7 cellular contexts compared by ENCODE assay signal in genomic region chr18:11937874-11938478, GRCh38. TPM values are rescaled to one million over a fixed set of nuclear protein-coding genes. Genes with fewer than 3 reads are reported as not detected.
DNase-seq lines count a peak whose midpoint lies in the region; ATAC-seq, FAIRE-seq and TF ChIP-seq lines count a peak whose summit lies in the region.

No MANE protein-coding gene starts in this region.

- H3K4me1 ChIP-seq in gastroesophageal sphincter (peaks cover 0 to 5% (median 0%) of the 10 kb centered on the region in 3 donors), pancreas (no peaks in the 10 kb centered on the region), tibial nerve (no peaks in the 10 kb centered on the region)

- no peak overlapping the region for H3K9ac ChIP-seq in SK-N-MC (ENCODE audit: insufficient read length)

- no peaks in the 10 kb centered on the region for H3K9me3 ChIP-seq in SK-N-MC (ENCODE audit: low read depth, low read length)
- H3K9me3 ChIP-seq in gastroesophageal sphincter: no peaks in the 10 kb centered on the region
- H3K9me3 ChIP-seq in pancreas: no peaks in the 10 kb centered on the region
- no peaks in the 10 kb centered on the region for H3K9me3 ChIP-seq in tibial nerve

- TF ChIP-seq EP300 in gastroesophageal sphincter (IDR thresholded peaks at IDR 0.05): no peak
- peak in 1 of 2 donors; percentile 41 for TF ChIP-seq EP300 in tibial nerve (IDR thresholded peaks at IDR 0.05)

- H3K27me3 ChIP-seq in gastroesophageal sphincter (no peaks in the 10 kb centered on the region), pancreas (no peaks in the 10 kb centered on the region), tibial nerve (no peaks in the 10 kb centered on the region)

- peak; percentile 55 for ATAC-seq in gastroesophageal sphincter
- ATAC-seq in pancreas: peak; percentile 92 to 98 (median 96)

- TF ChIP-seq CTCF in GM13977 (IDR thresholded peaks at IDR 0.05; ENCODE audit: extremely low read depth, insufficient read depth, missing control alignments) (peak; percentile 69), gastroesophageal sphincter (IDR thresholded peaks at IDR 0.05) (peak; percentile 76 to 87 (median 83)), pancreas (IDR thresholded peaks at IDR 0.05) (peak; percentile 40 to 72 (median 66)), tibial nerve (IDR thresholded peaks at IDR 0.05) (peak; percentile 72 to 86 (median 77))

- in situ Hi-C loops in GM13977 (cut with MboI; ENCODE audit: low pct_unique_long_range_greater_than_20kb, low sequenced_read_pairs, unreplicated experiment): loop anchor here (25.0 kb wide), 2 partner anchors 99 to 299 kb away; no protein-coding TSS in a partner anchor

- no peak overlapping the region for H3K4me3 ChIP-seq in SK-N-MC
- H3K4me3 ChIP-seq in gastroesophageal sphincter: no peak overlapping the region
- no peak overlapping the region for H3K4me3 ChIP-seq in pancreas
- no peak overlapping the region for H3K4me3 ChIP-seq in tibial nerve

- no peak for TF ChIP-seq POLR2A in gastroesophageal sphincter (IDR thresholded peaks at IDR 0.05)
- peak in 1 of 2 donors; percentile 6 for TF ChIP-seq POLR2A in tibial nerve (IDR thresholded peaks at IDR 0.05)

- intact Hi-C loops in pancreas (cut with DNase I): loop anchor here in 1 of 3 donors (5.0 kb wide), 1 partner anchor 59 kb away; no protein-coding TSS in a partner anchor

- peak; percentile 68 for FAIRE-seq in pancreas (lab: Jason Lieb, UNC)

- WGBS in gastroesophageal sphincter (ENCODE audit: low coverage in 1 of 2), 2 donors: 0 to 4% methylated on average over 4 of the region's 4 CpGs
- WGBS in pancreas, 2 donors: 1% methylated on average over 4 of the region's 4 CpGs
- 2 to 3% methylated on average over 4 of the region's 4 CpGs for WGBS in tibial nerve, 2 donors

- DNase-seq in GM13977 (ENCODE audit: low spot score) (peak; percentile 82), MV-4-11 (lab: John Stamatoyannopoulos, UW) (peak; percentile 63), SK-N-MC (ENCODE audit: low read depth, low spot score) (peak; percentile 42), pancreas (peak; percentile 61 to 90 (median 78)), tibial nerve (ENCODE audit: low spot score in 2 of 2) (peak; percentile 69 to 96)
- DNase-seq in activated gamma-delta T cell treated with anti-CD3 and anti-CD28 coated beads, Interleukin-2, amount 50 U/mL, for 16 hours (ENCODE audit: low read depth): peak; percentile 61

- H3K36me3 ChIP-seq in SK-N-MC (ENCODE audit: insufficient read depth, low read length) (no peaks in the 10 kb centered on the region), gastroesophageal sphincter (no peaks in the 10 kb centered on the region), pancreas (no peaks in the 10 kb centered on the region), tibial nerve (no peaks in the 10 kb centered on the region)

- H3K27ac ChIP-seq in SK-N-MC (no peak overlapping the region), gastroesophageal sphincter (peak overlapping the region in 3 of 4 donors; percentile 2 to 41 (median 3)), pancreas (no peak overlapping the region), tibial nerve (peak overlapping the region in 1 of 4 donors; percentile 13)

RNA-seq across cellular contexts. Expression of gene MPPE1, which starts 29.9 kb away (rescaled TPM):
- total RNA-seq in gastroesophageal sphincter: 10 to 100 TPM; 19.5 to 33.8 (median 21.4) TPM
- 10 to 100 TPM; 20.7 to 30.4 (median 24.8) TPM for total RNA-seq in pancreas
- polyA plus RNA-seq in pancreas: 10 to 100 TPM; 24.8 to 43.2 TPM
- total RNA-seq in tibial nerve: 10 to 100 TPM; 13.3 to 33.2 (median 27.7) TPM

RNA-seq across cellular contexts. Expression of gene IMPA2, which starts 43.3 kb away (rescaled TPM):
- total RNA-seq in gastroesophageal sphincter (100 to 1,000 TPM; 112 to 385 (median 215) TPM), pancreas (100 to 1,000 TPM; 140 to 286 (median 208) TPM), tibial nerve (10 to 100 TPM; 12.7 to 62.4 (median 36.2) TPM)
- polyA plus RNA-seq in pancreas: 100 to 1,000 TPM in 1 of 2 donors, 10 to 100 TPM in 1; 93.5 to 130 TPM

Comparison
In these comparisons a context has a peak if more than half of its experiments do, and no peak if none do; other contexts are left out.
1. H3K27ac ChIP-seq: peak in gastroesophageal sphincter (3 of 4); none in SK-N-MC (single experiment) and pancreas (0 of 4).
2. Peak in every context shown above with its lines, with median percentiles within 50 percentile points of each other: DNase-seq and CTCF ChIP-seq.